Comparison of ENCODE assay signal across 11 cellular contexts in the genomic region with DNA sequence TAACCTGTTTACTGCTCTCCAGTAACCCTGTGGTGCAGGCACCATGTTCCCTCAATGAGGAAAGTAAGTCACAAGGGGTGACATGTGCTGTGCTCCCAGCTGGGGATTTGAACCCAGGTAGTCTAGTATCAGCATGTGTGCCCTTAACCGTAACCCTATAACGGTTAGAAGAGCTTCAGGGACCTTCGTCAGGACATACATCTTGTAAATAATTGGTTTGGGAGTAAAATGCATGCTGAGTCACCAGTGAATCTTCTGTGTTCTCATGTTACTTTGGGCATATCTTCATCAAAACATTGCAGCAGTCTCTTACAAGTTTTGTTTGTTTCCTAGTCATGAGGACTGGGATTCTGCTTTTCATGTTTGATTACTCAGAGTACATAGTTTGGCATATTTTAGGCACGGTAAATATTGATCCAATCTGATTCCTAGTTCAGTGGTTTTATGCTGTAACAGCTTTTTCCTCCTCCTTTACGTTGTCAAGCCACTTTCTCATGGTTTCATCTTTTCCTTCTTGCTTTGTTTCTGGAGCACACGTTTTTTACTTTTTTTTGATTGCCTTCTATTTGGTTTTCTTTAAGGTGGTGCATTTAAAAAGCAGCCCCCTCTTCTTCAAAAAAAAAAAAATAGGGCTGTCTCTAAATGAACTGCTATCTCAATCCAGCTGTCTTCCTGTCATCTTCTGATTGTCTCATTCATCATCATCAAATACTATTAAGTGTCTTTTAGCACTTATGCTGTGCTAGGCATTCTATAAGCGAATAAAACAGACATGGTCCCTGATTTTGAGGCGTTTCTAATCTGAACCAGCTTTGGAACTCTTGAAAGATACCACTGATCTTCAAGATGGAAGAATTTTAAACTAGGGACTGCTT. TPM values are rescaled to one million over a fixed set of nuclear protein-coding genes. Genes with fewer than 3 reads are reported as not detected.
DNase-seq lines count a peak whose midpoint lies in the region; ATAC-seq, FAIRE-seq and TF ChIP-seq lines count a peak whose summit lies in the region.
"Had no signal": no experiment of that assay in that cellular context is flagged by ENCODE, and none has a peak within 500 bp of the region (broad histone marks: within the 10 kb centered on the region; RNA-seq: fewer than 3 reads in every experiment).

No MANE protein-coding gene starts in this region.

- CTCF ChIA-PET in activated naive CD4-positive, alpha-beta T cell treated with anti-CD3 and anti-CD28 coated beads, Interleukin-2, amount 10 ng/mL, durations not matched to agents 7 days and 5 days (lab: Charles Lee), result interaction anchor here (1.5 kb wide), 1 partner anchor 207 kb away, joined by 6 read pairs; no protein-coding TSS in a partner anchor

- no peak for DNase-seq in D721Med (ENCODE audit: insufficient read length, low spot score)
- DNase-seq in MG63, result peak; percentile 4
- peak; percentile 92 for DNase-seq in choroid plexus epithelial cell (ENCODE audit: low read depth)
- no peak for DNase-seq in neural progenitor cell (ENCODE audit: low spot score)
- no peak for DNase-seq in activated naive CD4-positive, alpha-beta T cell treated with anti-CD3 and anti-CD28 coated beads, Interleukin-2, amount 50 U/mL, for 72 hours (ENCODE audit: low spot score in 2 of 2)
- DNase-seq in activated naive CD4-positive, alpha-beta T cell treated with anti-CD3 and anti-CD28 coated beads, Interleukin-2, amount 10 ng/mL, durations not matched to agents 7 days and 5 days, result no peak
- DNase-seq in COLO668 (lab: John Stamatoyannopoulos, UW; ENCODE audit: unreplicated experiment), result no peak
- DNase-seq: anterior cingulate cortex, NCI-H524 treated with DMSO at 0.1 percent for 48 hours, posterior cingulate gyrus had no signal

- no peaks in the 10 kb centered on the region for H3K27me3 Mint-ChIP-seq in neural progenitor cell (ENCODE audit: insufficient read depth, low read depth)
- no peaks in the 10 kb centered on the region for H3K27me3 Mint-ChIP-seq in activated naive CD4-positive, alpha-beta T cell treated with anti-CD3 and anti-CD28 coated beads, Interleukin-2, amount 10 ng/mL, durations not matched to agents 7 days and 5 days

- H3K4me2 ChIP-seq in neural progenitor cell, result no peak overlapping the region

- peak; percentile 76 for FAIRE-seq in D721Med (lab: Jason Lieb, UNC)

- H3K27me3 ChIP-seq in MG63 (no peaks in the 10 kb centered on the region), neural progenitor cell (no peaks in the 10 kb centered on the region)

- H3K4me1 Mint-ChIP-seq in neural progenitor cell, result no peaks in the 10 kb centered on the region
- no peaks in the 10 kb centered on the region for H3K4me1 Mint-ChIP-seq in activated naive CD4-positive, alpha-beta T cell treated with anti-CD3 and anti-CD28 coated beads, Interleukin-2, amount 10 ng/mL, durations not matched to agents 7 days and 5 days

- no peaks in the 10 kb centered on the region for H3F3A ChIP-seq in neural progenitor cell (ENCODE audit: low read depth)

- H3K79me2 ChIP-seq in neural progenitor cell (ENCODE audit: low read depth), result no peaks in the 10 kb centered on the region

- peak overlapping the region; percentile 38 for H2AFZ ChIP-seq in neural progenitor cell (replicated peaks)

- peaks cover 11% of the 10 kb centered on the region for H3K4me1 ChIP-seq in neural progenitor cell

- H3K36me3 Mint-ChIP-seq in neural progenitor cell, result no peaks in the 10 kb centered on the region
- no peaks in the 10 kb centered on the region for H3K36me3 Mint-ChIP-seq in activated naive CD4-positive, alpha-beta T cell treated with anti-CD3 and anti-CD28 coated beads, Interleukin-2, amount 50 U/mL, for 72 hours
- H3K36me3 Mint-ChIP-seq in activated naive CD4-positive, alpha-beta T cell treated with anti-CD3 and anti-CD28 coated beads, Interleukin-2, amount 10 ng/mL, durations not matched to agents 7 days and 5 days, result peaks cover 38% of the 10 kb centered on the region

- no peak overlapping the region for H3K27ac ChIP-seq in neural progenitor cell

- no peak overlapping the region for H3K27ac Mint-ChIP-seq in neural progenitor cell
- H3K27ac Mint-ChIP-seq in activated naive CD4-positive, alpha-beta T cell treated with anti-CD3 and anti-CD28 coated beads, Interleukin-2, amount 50 U/mL, for 72 hours, result peak overlapping the region in 1 of 2 donors; percentile 41
- H3K27ac Mint-ChIP-seq in activated naive CD4-positive, alpha-beta T cell treated with anti-CD3 and anti-CD28 coated beads, Interleukin-2, amount 10 ng/mL, durations not matched to agents 7 days and 5 days, result no peak overlapping the region

- no peaks in the 10 kb centered on the region for H4K20me1 ChIP-seq in neural progenitor cell (ENCODE audit: low read depth)

- H3K4me3 Mint-ChIP-seq in neural progenitor cell, result no peak overlapping the region
- H3K4me3 Mint-ChIP-seq in activated naive CD4-positive, alpha-beta T cell treated with anti-CD3 and anti-CD28 coated beads, Interleukin-2, amount 10 ng/mL, durations not matched to agents 7 days and 5 days, result no peak overlapping the region

- H3K9me3 Mint-ChIP-seq in neural progenitor cell, result no peaks in the 10 kb centered on the region
- H3K9me3 Mint-ChIP-seq in activated naive CD4-positive, alpha-beta T cell treated with anti-CD3 and anti-CD28 coated beads, Interleukin-2, amount 50 U/mL, for 72 hours, result no peaks in the 10 kb centered on the region
- no peaks in the 10 kb centered on the region for H3K9me3 Mint-ChIP-seq in activated naive CD4-positive, alpha-beta T cell treated with anti-CD3 and anti-CD28 coated beads, Interleukin-2, amount 10 ng/mL, durations not matched to agents 7 days and 5 days

- no peak overlapping the region for H3K4me3 ChIP-seq in MG63
- no peak overlapping the region for H3K4me3 ChIP-seq in choroid plexus epithelial cell (ENCODE audit: low read depth, low read length)
- no peak overlapping the region for H3K4me3 ChIP-seq in neural progenitor cell

- no peak overlapping the region for H3K9ac ChIP-seq in neural progenitor cell

- peaks cover 19% of the 10 kb centered on the region for H3K36me3 ChIP-seq in MG63
- H3K36me3 ChIP-seq in neural progenitor cell, result no peaks in the 10 kb centered on the region

- no peak for TF ChIP-seq CTCF in D721Med (IDR thresholded peaks at IDR 0.05; ENCODE audit: insufficient read depth, missing control alignments)
- no peak for TF ChIP-seq CTCF in choroid plexus epithelial cell (conservative IDR thresholded peaks at IDR 0.05; ENCODE audit: low read depth, low read length)
- no peak for TF ChIP-seq CTCF in neural progenitor cell (IDR thresholded peaks at IDR 0.05)

- ATAC-seq in activated naive CD4-positive, alpha-beta T cell treated with anti-CD3 and anti-CD28 coated beads, Interleukin-2, amount 50 U/mL, for 72 hours, result no peak
- no peak for ATAC-seq in GM21825 (IDR thresholded peaks at IDR 0.05; ENCODE audit: unreplicated experiment)

- H3K9me3 ChIP-seq in MG63, result no peaks in the 10 kb centered on the region; the same call in 1 of the 2 replicates
- H3K9me3 ChIP-seq in neural progenitor cell (ENCODE audit: low read depth), result no peaks in the 10 kb centered on the region

RNA-seq across cellular contexts. Expression of a gene that starts 50.4 kb away (rescaled TPM):
- 15.3 and 24.3 TPM in 2 replicates for total RNA-seq in MG63 (2014; rRNA removed; shearing (Covaris generic); ENCODE audit: low replicate concordance)
- total RNA-seq in neural progenitor cell (ENCODE audit: low replicate concordance), result 1.5 and 2.1 TPM in 2 replicates
- 10 to 100 TPM; 19.7 to 27.7 TPM for total RNA-seq in activated naive CD4-positive, alpha-beta T cell treated with anti-CD3 and anti-CD28 coated beads, Interleukin-2, amount 50 U/mL, for 72 hours

Comparison
In these comparisons a context has a peak if more than half of its experiments do, and no peak if none do; other contexts are left out.
1. DNase-seq: peak in MG63 (single experiment) and choroid plexus epithelial cell (single experiment); none in D721Med (single experiment), neural progenitor cell (single experiment), activated naive CD4-positive, alpha-beta T cell treated with anti-CD3 and anti-CD28 coated beads, Interleukin-2, amount 50 U/mL, for 72 hours (0 of 2), activated naive CD4-positive, alpha-beta T cell treated with anti-CD3 and anti-CD28 coated beads, Interleukin-2, amount 10 ng/mL, durations not matched to agents 7 days and 5 days (single experiment) and COLO668 (single experiment).